In the genomic region with DNA sequence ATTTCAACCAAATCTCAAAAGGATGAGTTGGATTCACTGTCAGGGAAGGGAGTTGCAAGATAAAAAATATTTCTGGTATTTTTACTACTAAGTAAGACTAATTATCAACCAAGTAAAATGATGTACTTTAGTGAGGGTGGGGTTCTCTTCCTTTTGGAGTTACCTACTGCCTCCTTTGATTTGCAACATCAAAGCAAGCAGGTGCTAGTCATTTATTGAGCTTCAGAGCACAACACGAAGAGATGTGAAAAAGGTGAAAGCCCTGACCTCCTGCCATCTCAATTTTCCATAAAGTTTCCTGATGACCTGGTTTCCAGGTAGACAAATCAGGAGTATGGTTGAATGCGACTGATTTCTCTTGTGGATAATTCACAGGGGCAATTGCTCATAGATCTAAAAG, we compare ENCODE assay signal across 1 cellular context.
TF ChIP-seq lines count a peak whose summit lies in the region.

No MANE protein-coding gene starts in this region.

TF ChIP-seq in IMR-90, 13 proteins besides CTCF, POLR2A, EP300 and RAD21:
- TF ChIP-seq RCOR1 (IDR thresholded peaks at IDR 0.05; ENCODE audit: insufficient replicate concordance, low read length), result no peak
TF ChIP-seq in IMR-90: peak in this region for 0.
